Comparison of ENCODE assay signal across 14 cellular contexts in the genomic region with DNA sequence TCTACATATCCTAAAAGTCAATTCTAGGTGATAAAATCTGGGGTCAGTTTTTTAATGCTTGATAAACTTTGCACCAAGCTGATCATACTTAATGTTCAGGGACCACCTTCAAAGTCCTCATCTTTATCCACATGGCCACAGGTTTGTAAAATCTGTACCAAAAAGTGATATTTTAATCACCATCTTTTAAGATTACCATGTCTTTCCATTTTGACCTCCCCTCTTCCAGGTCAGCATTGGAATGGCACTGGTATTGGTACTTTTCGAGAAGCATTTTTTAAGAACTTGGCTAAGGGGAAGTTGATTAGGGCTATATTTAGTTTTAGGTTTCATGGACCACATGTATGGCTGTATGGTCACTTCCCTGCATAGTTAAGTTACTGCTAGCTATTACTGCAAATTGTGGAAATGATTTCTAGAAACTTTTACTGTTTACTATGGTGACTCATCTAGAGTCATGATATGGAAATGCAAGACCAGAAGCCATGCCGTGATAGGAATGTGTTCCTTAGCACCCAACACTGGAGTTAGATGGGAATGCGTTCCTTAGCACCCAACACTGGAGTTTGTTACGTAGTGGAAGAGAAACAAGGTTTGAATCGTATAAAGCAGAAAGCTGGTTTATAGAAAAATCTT. TPM values are rescaled to one million over a fixed set of nuclear protein-coding genes. Genes with fewer than 3 reads are reported as not detected.
DNase-seq lines count a peak whose midpoint lies in the region; ATAC-seq and TF ChIP-seq lines count a peak whose summit lies in the region.
"Had no signal": no experiment of that assay in that cellular context is flagged by ENCODE, and none has a peak within 500 bp of the region (broad histone marks: within the 10 kb centered on the region; RNA-seq: fewer than 3 reads in every experiment).

No MANE protein-coding gene starts in this region.

- no peaks in the 10 kb centered on the region for H3K9me3 ChIP-seq in right atrium auricular region
- no peaks in the 10 kb centered on the region for H3K9me3 ChIP-seq in right cardiac atrium (ENCODE audit: control insufficient read depth, low read length)
- H3K9me3 ChIP-seq: ascending aorta had no signal

- H3K36me3 ChIP-seq in right atrium auricular region = no peaks in the 10 kb centered on the region
- H3K36me3 ChIP-seq: ascending aorta had no signal

- H3K4me1 ChIP-seq in right atrium auricular region (peaks cover 0 to 54% of the 10 kb centered on the region in 2 donors), right cardiac atrium (ENCODE audit: control insufficient read depth, insufficient read depth, low read length) (peaks cover 4% of the 10 kb centered on the region)

- H3K4me3 ChIP-seq in right atrium auricular region = no peak overlapping the region
- no peak overlapping the region for H3K4me3 ChIP-seq in right cardiac atrium (ENCODE audit: low read length)
- H3K4me3 ChIP-seq in fibroblast of the aortic adventitia (ENCODE audit: low read depth, low read length) = no peak overlapping the region
- H3K4me3 ChIP-seq: ascending aorta, skin epidermis had no signal

- TF ChIP-seq CTCF in right atrium auricular region (IDR thresholded peaks at IDR 0.05) (no peak), fibroblast of the aortic adventitia (IDR thresholded peaks at IDR 0.05; ENCODE audit: insufficient read depth, low read length) (no peak)

- H3K4me1 Mint-ChIP-seq in stimulated activated effector memory CD8-positive, alpha-beta T cell treated with anti-CD3 and anti-CD28 coated beads, Interleukin-12 subunit alpha, Interleukin-12 subunit beta, amount 100 ng/mL, for 72 hours = no peaks in the 10 kb centered on the region
- H3K4me1 Mint-ChIP-seq: B cell had no signal

- no peaks in the 10 kb centered on the region for H3K36me3 Mint-ChIP-seq in stimulated activated effector memory CD8-positive, alpha-beta T cell treated with anti-CD3 and anti-CD28 coated beads, Interleukin-12 subunit alpha, Interleukin-12 subunit beta, amount 100 ng/mL, for 72 hours
- H3K36me3 Mint-ChIP-seq: mesothelial cell of epicardium had no signal

- H3K27me3 ChIP-seq in right atrium auricular region (no peaks in the 10 kb centered on the region), right cardiac atrium (ENCODE audit: control insufficient read depth, insufficient read depth) (no peaks in the 10 kb centered on the region)
- H3K27me3 ChIP-seq: ascending aorta had no signal

- no peak overlapping the region for H3K4me3 Mint-ChIP-seq in stimulated activated effector memory CD8-positive, alpha-beta T cell treated with anti-CD3 and anti-CD28 coated beads, Interleukin-12 subunit alpha, Interleukin-12 subunit beta, amount 100 ng/mL, for 72 hours
- H3K4me3 Mint-ChIP-seq: B cell; mesothelial cell of epicardium; T-helper 2 cell treated with Interferon-gamma antibody and Interleukin-4, amounts not matched to agents 5 μg/mL and 100 μg/mL, for 36 hours had no signal

- H3K27ac ChIP-seq in right atrium auricular region = peak overlapping the region; percentile 9 to 42
- H3K27ac ChIP-seq in right cardiac atrium (ENCODE audit: low read length) = no peak overlapping the region
- H3K27ac ChIP-seq: ascending aorta had no signal

- ATAC-seq in right cardiac atrium (no peak), HG03045 (IDR thresholded peaks at IDR 0.05; ENCODE audit: unreplicated experiment) (no peak), HG03460 (IDR thresholded peaks at IDR 0.05; ENCODE audit: unreplicated experiment) (no peak)
- ATAC-seq in stimulated activated effector memory CD8-positive, alpha-beta T cell treated with anti-CD3 and anti-CD28 coated beads, Interleukin-12 subunit alpha, Interleukin-12 subunit beta, amount 100 ng/mL, for 72 hours = no peak

- 78% methylated on average over 5 of the region's 5 CpGs for WGBS in right cardiac atrium

- intact Hi-C loops in right cardiac atrium (cut with DNase I) = loop anchor here in 3 of 4 donors (5.0 to 10.0 kb wide), 3 partner anchors 73 to 234 kb away; no protein-coding TSS in a partner anchor

- no peaks in the 10 kb centered on the region for H3K9me3 Mint-ChIP-seq in stimulated activated effector memory CD8-positive, alpha-beta T cell treated with anti-CD3 and anti-CD28 coated beads, Interleukin-12 subunit alpha, Interleukin-12 subunit beta, amount 100 ng/mL, for 72 hours
- H3K9me3 Mint-ChIP-seq: mesothelial cell of epicardium; T-helper 2 cell treated with Interferon-gamma antibody and Interleukin-4, amounts not matched to agents 5 μg/mL and 100 μg/mL, for 36 hours had no signal

- no peak for DNase-seq in right atrium auricular region (ENCODE audit: low spot score)
- DNase-seq in right cardiac atrium = no peak
- DNase-seq in SKM-1 (lab: John Stamatoyannopoulos, UW; ENCODE audit: unreplicated experiment) = peak; percentile 44
- peak; percentile 62 for DNase-seq in fibroblast of the aortic adventitia (ENCODE audit: low read depth)
- DNase-seq in NCI-H510A (lab: John Stamatoyannopoulos, UW) = no peak
- no peak for DNase-seq in stimulated activated effector memory CD8-positive, alpha-beta T cell treated with anti-CD3 and anti-CD28 coated beads, Interleukin-12 subunit alpha, Interleukin-12 subunit beta, amount 100 ng/mL, for 72 hours (ENCODE audit: low spot score in 2 of 2)
- DNase-seq: NCI-H446 treated with DMSO at 0.1 percent for 48 hours had no signal

- no peak overlapping the region for H3K27ac Mint-ChIP-seq in stimulated activated effector memory CD8-positive, alpha-beta T cell treated with anti-CD3 and anti-CD28 coated beads, Interleukin-12 subunit alpha, Interleukin-12 subunit beta, amount 100 ng/mL, for 72 hours
- H3K27ac Mint-ChIP-seq: B cell; mesothelial cell of epicardium; T-helper 2 cell treated with Interferon-gamma antibody and Interleukin-4, amounts not matched to agents 5 μg/mL and 100 μg/mL, for 36 hours had no signal

RNA-seq across cellular contexts. Expression of gene ABLIM1, which starts 50.8 kb away (rescaled TPM):
- 100 to 1,000 TPM; 359 to 404 TPM for total RNA-seq in right atrium auricular region
- total RNA-seq in right cardiac atrium = 100 to 1,000 TPM; 385 to 462 (median 426) TPM
- polyA plus RNA-seq in right cardiac atrium = 149 TPM
- total RNA-seq in fibroblast of the aortic adventitia (ENCODE audit: low replicate concordance) = 14.4 and 36.1 TPM in 2 replicates

Comparison
In these comparisons a context has a peak if more than half of its experiments do, and no peak if none do; other contexts are left out.
1. DNase-seq: peak in SKM-1 (single experiment) and fibroblast of the aortic adventitia (single experiment); none in right atrium auricular region (single experiment), right cardiac atrium (0 of 3), NCI-H510A (single experiment) and stimulated activated effector memory CD8-positive, alpha-beta T cell treated with anti-CD3 and anti-CD28 coated beads, Interleukin-12 subunit alpha, Interleukin-12 subunit beta, amount 100 ng/mL, for 72 hours (0 of 2).